Comparison of ENCODE assay signal across 1 cellular context in the genomic region with DNA sequence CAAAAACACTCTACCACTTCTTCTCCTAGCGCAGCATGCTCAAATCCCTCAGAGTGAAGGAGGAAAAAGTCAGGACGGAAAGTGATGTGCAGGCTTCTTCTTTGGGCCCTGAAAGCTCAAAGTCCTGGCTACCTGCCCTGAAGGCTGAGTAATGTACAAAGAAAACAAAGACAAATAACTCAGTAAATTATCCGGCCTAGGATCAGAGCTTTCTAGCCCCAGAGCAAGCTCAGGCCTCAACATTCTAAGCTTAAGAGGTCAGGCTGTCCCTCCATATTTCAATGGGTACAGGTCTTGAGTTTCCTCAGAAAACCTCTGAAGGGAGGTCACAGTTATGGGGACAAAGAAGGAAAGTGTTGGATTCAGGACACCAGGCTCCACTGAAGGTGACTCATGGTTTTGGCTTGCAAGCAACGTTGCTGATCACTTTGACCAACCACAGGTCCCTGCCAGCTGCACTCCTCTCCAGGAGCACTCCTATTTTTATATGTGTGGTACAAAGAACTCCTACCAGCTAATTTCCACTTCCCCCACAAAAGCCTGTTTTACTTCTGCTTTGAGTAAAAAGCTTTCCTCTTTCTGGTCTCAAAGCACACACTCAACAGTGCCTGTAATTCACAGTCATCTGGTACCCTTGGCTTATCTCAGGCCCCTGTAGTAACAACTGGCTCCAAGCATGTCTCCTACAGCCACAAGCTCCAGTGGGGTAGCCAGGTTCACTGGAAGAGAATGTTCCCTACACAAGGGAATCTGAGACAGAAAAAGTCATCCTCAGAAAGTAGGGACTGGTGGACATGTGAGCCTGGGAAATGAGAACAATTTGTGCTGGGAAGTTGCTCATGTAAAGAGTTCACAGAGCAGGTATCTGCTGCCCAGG.
TF ChIP-seq lines count a peak whose summit lies in the region.

No MANE protein-coding gene starts in this region.

TF ChIP-seq in SK-N-SH, 30 proteins besides CTCF, POLR2A, EP300 and RAD21 (continued from another document):
- TF ChIP-seq, protein P1, sequence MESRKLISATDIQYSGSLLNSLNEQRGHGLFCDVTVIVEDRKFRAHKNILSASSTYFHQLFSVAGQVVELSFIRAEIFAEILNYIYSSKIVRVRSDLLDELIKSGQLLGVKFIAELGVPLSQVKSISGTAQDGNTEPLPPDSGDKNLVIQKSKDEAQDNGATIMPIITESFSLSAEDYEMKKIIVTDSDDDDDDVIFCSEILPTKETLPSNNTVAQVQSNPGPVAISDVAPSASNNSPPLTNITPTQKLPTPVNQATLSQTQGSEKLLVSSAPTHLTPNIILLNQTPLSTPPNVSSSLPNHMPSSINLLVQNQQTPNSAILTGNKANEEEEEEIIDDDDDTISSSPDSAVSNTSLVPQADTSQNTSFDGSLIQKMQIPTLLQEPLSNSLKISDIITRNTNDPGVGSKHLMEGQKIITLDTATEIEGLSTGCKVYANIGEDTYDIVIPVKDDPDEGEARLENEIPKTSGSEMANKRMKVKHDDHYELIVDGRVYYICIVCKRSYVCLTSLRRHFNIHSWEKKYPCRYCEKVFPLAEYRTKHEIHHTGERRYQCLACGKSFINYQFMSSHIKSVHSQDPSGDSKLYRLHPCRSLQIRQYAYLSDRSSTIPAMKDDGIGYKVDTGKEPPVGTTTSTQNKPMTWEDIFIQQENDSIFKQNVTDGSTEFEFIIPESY (IDR thresholded peaks at IDR 0.05; ENCODE audit: borderline replicate concordance, low read depth) = peak; percentile 60; the same call in 1 of the 2 replicates
- TF ChIP-seq GABPA (IDR thresholded peaks at IDR 0.05; ENCODE audit: low read depth) = no peak
- peak; percentile 10; the same call in 1 of the 2 replicates for TF ChIP-seq TAF1 (IDR thresholded peaks at IDR 0.05; ENCODE audit: borderline replicate concordance, low read depth, low read length)
- no peak; the same call in 1 of the 2 replicates for TF ChIP-seq ELF1 (IDR thresholded peaks at IDR 0.05)
- TF ChIP-seq MEF2A (IDR thresholded peaks at IDR 0.05; ENCODE audit: borderline replicate concordance, low read depth) = 0 out of 2 replicates have a peak, but pooled peaks have one; percentile 38
- peak; percentile 82 for TF ChIP-seq NFIC (IDR thresholded peaks at IDR 0.05; ENCODE audit: borderline replicate concordance)
- 0 out of 2 replicates have a peak, but pooled peaks have one; percentile 42 for TF ChIP-seq FOXM1 (IDR thresholded peaks at IDR 0.05; ENCODE audit: low read depth)
- TF ChIP-seq, protein P2, sequence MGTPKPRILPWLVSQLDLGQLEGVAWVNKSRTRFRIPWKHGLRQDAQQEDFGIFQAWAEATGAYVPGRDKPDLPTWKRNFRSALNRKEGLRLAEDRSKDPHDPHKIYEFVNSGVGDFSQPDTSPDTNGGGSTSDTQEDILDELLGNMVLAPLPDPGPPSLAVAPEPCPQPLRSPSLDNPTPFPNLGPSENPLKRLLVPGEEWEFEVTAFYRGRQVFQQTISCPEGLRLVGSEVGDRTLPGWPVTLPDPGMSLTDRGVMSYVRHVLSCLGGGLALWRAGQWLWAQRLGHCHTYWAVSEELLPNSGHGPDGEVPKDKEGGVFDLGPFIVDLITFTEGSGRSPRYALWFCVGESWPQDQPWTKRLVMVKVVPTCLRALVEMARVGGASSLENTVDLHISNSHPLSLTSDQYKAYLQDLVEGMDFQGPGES (IDR thresholded peaks at IDR 0.05; ENCODE audit: low read depth, low read length) = no peak
- 0 out of 2 replicates have a peak, but pooled peaks have one; percentile 25 for TF ChIP-seq SIN3A (IDR thresholded peaks at IDR 0.05; ENCODE audit: borderline replicate concordance, low read depth, low read length)
- TF ChIP-seq, protein P3, sequence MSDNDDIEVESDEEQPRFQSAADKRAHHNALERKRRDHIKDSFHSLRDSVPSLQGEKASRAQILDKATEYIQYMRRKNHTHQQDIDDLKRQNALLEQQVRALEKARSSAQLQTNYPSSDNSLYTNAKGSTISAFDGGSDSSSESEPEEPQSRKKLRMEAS (IDR thresholded peaks at IDR 0.05; ENCODE audit: low read depth) = peak; percentile 9; the same call in 1 of the 2 replicates
- TF ChIP-seq YY1 (IDR thresholded peaks at IDR 0.05; ENCODE audit: low read depth) = peak; percentile 47; the same call in 1 of the 2 replicates
- no peak for TF ChIP-seq NRF1 (IDR thresholded peaks at IDR 0.05; ENCODE audit: low read depth, low read length)
- peak; percentile 90 for TF ChIP-seq JUND (IDR thresholded peaks at IDR 0.05)
- TF ChIP-seq TCF12 (IDR thresholded peaks at IDR 0.05) = peak; percentile 90
- no peak for TF ChIP-seq EZH2phosphoT487 (IDR thresholded peaks at IDR 0.05; ENCODE audit: borderline replicate concordance, low read depth)
- TF ChIP-seq, protein P4, sequence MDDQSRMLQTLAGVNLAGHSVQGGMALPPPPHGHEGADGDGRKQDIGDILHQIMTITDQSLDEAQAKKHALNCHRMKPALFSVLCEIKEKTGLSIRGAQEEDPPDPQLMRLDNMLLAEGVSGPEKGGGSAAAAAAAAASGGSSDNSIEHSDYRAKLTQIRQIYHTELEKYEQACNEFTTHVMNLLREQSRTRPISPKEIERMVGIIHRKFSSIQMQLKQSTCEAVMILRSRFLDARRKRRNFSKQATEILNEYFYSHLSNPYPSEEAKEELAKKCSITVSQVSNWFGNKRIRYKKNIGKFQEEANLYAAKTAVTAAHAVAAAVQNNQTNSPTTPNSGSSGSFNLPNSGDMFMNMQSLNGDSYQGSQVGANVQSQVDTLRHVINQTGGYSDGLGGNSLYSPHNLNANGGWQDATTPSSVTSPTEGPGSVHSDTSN (IDR thresholded peaks at IDR 0.05) = peak; percentile 57
- TF ChIP-seq POLR2AphosphoS5 (IDR thresholded peaks at IDR 0.05; ENCODE audit: low read depth, low read length) = 0 out of 2 replicates have a peak, but pooled peaks have one; percentile 10
- no peak for TF ChIP-seq RFX5 (IDR thresholded peaks at IDR 0.05; ENCODE audit: low read length)
- TF ChIP-seq, protein P5, sequence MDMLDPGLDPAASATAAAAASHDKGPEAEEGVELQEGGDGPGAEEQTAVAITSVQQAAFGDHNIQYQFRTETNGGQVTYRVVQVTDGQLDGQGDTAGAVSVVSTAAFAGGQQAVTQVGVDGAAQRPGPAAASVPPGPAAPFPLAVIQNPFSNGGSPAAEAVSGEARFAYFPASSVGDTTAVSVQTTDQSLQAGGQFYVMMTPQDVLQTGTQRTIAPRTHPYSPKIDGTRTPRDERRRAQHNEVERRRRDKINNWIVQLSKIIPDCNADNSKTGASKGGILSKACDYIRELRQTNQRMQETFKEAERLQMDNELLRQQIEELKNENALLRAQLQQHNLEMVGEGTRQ (IDR thresholded peaks at IDR 0.05; ENCODE audit: borderline replicate concordance, low read depth, low read length) = no peak
